1 cellular context compared by ENCODE assay signal in genomic region chr12:92437452-92437851, GRCh38.
TF ChIP-seq lines count a peak whose summit lies in the region.

No MANE protein-coding gene starts in this region.

TF ChIP-seq in GM12878, 131 proteins besides CTCF, POLR2A, EP300 and RAD21 (continued from another document and continues in another):
- TF ChIP-seq ZBTB4 (CRISPR knock-in tag; IDR thresholded peaks at IDR 0.05) (no peak), SMARCA5 (IDR thresholded peaks at IDR 0.05) (no peak), CREB1 (IDR thresholded peaks at IDR 0.05; ENCODE audit: low read depth) (no peak), YBX1 (IDR thresholded peaks at IDR 0.05) (no peak), ZBTB11 (CRISPR knock-in tag; IDR thresholded peaks at IDR 0.05) (no peak), MEF2B (IDR thresholded peaks at IDR 0.05; ENCODE audit: partially characterized antibody, poor library complexity, severe bottlenecking) (no peak), PAX5 (IDR thresholded peaks at IDR 0.05; ENCODE audit: borderline replicate concordance, low read depth, low read length) (no peak), RFX5 (IDR thresholded peaks at IDR 0.05; ENCODE audit: low read depth, low read length) (no peak), TCF7 (IDR thresholded peaks at IDR 0.05; ENCODE audit: borderline replicate concordance) (0 out of 2 replicates have a peak, but pooled peaks have one; percentile 16), CREM (IDR thresholded peaks at IDR 0.05; ENCODE audit: low read depth) (no peak), HDGF (IDR thresholded peaks at IDR 0.05) (no peak), ZNF687 (IDR thresholded peaks at IDR 0.05) (0 out of 2 replicates have a peak, but pooled peaks have one; percentile 35), BHLHE40 (IDR thresholded peaks at IDR 0.05; ENCODE audit: borderline replicate concordance in 1 of 2, low read depth in 2 of 2, low read length in 1 of 2) (no peak), E2F8 (IDR thresholded peaks at IDR 0.05; ENCODE audit: low read depth, partially characterized antibody) (no peak), ZNF622 (IDR thresholded peaks at IDR 0.05) (no peak), SIX5 (IDR thresholded peaks at IDR 0.05; ENCODE audit: low read depth, low read length, severe bottlenecking) (no peak), ASH2L (IDR thresholded peaks at IDR 0.05; ENCODE audit: borderline replicate concordance, low read depth) (no peak), STAT3 (IDR thresholded peaks at IDR 0.05; ENCODE audit: low read depth, low read length) (no peak), JUND (IDR thresholded peaks at IDR 0.05; ENCODE audit: low read depth, low read length) (no peak), TAF1 (IDR thresholded peaks at IDR 0.05; ENCODE audit: borderline replicate concordance, low read depth, low read length) (no peak), IRF4 (IDR thresholded peaks at IDR 0.05; ENCODE audit: low read depth, low read length) (no peak), ZZZ3 (IDR thresholded peaks at IDR 0.05; ENCODE audit: control insufficient read depth, insufficient read length, low read depth) (no peak)
- TF ChIP-seq, protein P1, sequence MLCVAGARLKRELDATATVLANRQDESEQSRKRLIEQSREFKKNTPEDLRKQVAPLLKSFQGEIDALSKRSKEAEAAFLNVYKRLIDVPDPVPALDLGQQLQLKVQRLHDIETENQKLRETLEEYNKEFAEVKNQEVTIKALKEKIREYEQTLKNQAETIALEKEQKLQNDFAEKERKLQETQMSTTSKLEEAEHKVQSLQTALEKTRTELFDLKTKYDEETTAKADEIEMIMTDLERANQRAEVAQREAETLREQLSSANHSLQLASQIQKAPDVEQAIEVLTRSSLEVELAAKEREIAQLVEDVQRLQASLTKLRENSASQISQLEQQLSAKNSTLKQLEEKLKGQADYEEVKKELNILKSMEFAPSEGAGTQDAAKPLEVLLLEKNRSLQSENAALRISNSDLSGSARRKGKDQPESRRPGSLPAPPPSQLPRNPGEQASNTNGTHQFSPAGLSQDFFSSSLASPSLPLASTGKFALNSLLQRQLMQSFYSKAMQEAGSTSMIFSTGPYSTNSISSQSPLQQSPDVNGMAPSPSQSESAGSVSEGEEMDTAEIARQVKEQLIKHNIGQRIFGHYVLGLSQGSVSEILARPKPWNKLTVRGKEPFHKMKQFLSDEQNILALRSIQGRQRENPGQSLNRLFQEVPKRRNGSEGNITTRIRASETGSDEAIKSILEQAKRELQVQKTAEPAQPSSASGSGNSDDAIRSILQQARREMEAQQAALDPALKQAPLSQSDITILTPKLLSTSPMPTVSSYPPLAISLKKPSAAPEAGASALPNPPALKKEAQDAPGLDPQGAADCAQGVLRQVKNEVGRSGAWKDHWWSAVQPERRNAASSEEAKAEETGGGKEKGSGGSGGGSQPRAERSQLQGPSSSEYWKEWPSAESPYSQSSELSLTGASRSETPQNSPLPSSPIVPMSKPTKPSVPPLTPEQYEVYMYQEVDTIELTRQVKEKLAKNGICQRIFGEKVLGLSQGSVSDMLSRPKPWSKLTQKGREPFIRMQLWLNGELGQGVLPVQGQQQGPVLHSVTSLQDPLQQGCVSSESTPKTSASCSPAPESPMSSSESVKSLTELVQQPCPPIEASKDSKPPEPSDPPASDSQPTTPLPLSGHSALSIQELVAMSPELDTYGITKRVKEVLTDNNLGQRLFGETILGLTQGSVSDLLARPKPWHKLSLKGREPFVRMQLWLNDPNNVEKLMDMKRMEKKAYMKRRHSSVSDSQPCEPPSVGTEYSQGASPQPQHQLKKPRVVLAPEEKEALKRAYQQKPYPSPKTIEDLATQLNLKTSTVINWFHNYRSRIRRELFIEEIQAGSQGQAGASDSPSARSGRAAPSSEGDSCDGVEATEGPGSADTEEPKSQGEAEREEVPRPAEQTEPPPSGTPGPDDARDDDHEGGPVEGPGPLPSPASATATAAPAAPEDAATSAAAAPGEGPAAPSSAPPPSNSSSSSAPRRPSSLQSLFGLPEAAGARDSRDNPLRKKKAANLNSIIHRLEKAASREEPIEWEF (IDR thresholded peaks at IDR 0.05; ENCODE audit: insufficient replicate concordance, low read depth, low read length): no peak
- TF ChIP-seq, protein P2, sequence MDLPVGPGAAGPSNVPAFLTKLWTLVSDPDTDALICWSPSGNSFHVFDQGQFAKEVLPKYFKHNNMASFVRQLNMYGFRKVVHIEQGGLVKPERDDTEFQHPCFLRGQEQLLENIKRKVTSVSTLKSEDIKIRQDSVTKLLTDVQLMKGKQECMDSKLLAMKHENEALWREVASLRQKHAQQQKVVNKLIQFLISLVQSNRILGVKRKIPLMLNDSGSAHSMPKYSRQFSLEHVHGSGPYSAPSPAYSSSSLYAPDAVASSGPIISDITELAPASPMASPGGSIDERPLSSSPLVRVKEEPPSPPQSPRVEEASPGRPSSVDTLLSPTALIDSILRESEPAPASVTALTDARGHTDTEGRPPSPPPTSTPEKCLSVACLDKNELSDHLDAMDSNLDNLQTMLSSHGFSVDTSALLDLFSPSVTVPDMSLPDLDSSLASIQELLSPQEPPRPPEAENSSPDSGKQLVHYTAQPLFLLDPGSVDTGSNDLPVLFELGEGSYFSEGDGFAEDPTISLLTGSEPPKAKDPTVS (IDR thresholded peaks at IDR 0.05; ENCODE audit: low read depth, low read length): no peak
- TF ChIP-seq, protein P3, sequence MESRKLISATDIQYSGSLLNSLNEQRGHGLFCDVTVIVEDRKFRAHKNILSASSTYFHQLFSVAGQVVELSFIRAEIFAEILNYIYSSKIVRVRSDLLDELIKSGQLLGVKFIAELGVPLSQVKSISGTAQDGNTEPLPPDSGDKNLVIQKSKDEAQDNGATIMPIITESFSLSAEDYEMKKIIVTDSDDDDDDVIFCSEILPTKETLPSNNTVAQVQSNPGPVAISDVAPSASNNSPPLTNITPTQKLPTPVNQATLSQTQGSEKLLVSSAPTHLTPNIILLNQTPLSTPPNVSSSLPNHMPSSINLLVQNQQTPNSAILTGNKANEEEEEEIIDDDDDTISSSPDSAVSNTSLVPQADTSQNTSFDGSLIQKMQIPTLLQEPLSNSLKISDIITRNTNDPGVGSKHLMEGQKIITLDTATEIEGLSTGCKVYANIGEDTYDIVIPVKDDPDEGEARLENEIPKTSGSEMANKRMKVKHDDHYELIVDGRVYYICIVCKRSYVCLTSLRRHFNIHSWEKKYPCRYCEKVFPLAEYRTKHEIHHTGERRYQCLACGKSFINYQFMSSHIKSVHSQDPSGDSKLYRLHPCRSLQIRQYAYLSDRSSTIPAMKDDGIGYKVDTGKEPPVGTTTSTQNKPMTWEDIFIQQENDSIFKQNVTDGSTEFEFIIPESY (IDR thresholded peaks at IDR 0.05): no peak
- TF ChIP-seq, protein P4, sequence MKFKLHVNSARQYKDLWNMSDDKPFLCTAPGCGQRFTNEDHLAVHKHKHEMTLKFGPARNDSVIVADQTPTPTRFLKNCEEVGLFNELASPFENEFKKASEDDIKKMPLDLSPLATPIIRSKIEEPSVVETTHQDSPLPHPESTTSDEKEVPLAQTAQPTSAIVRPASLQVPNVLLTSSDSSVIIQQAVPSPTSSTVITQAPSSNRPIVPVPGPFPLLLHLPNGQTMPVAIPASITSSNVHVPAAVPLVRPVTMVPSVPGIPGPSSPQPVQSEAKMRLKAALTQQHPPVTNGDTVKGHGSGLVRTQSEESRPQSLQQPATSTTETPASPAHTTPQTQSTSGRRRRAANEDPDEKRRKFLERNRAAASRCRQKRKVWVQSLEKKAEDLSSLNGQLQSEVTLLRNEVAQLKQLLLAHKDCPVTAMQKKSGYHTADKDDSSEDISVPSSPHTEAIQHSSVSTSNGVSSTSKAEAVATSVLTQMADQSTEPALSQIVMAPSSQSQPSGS (IDR thresholded peaks at IDR 0.05; ENCODE audit: low read length): peak; percentile 38; the same call in 1 of the 2 replicates
- TF ChIP-seq, protein P5, sequence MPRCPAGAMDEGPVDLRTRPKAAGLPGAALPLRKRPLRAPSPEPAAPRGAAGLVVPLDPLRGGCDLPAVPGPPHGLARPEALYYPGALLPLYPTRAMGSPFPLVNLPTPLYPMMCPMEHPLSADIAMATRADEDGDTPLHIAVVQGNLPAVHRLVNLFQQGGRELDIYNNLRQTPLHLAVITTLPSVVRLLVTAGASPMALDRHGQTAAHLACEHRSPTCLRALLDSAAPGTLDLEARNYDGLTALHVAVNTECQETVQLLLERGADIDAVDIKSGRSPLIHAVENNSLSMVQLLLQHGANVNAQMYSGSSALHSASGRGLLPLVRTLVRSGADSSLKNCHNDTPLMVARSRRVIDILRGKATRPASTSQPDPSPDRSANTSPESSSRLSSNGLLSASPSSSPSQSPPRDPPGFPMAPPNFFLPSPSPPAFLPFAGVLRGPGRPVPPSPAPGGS (IDR thresholded peaks at IDR 0.05; ENCODE audit: borderline replicate concordance, insufficient read depth, low read depth, low read length, poor library complexity, severe bottlenecking): peak; percentile 12
